8 cellular contexts compared by ENCODE assay signal in genomic region chr7:25124485-25125136, GRCh38. TPM values are rescaled to one million over a fixed set of nuclear protein-coding genes. Genes with fewer than 3 reads are reported as not detected.
DNase-seq lines count a peak whose midpoint lies in the region; ATAC-seq, FAIRE-seq and TF ChIP-seq lines count a peak whose summit lies in the region.

No MANE protein-coding gene starts in this region.

- H3K4me2 ChIP-seq in endothelial cell of umbilical vein (ENCODE audit: insufficient read depth, low read length), result peak overlapping the region; percentile 99

- no peak for TF ChIP-seq POLR2A in endothelial cell of umbilical vein (IDR thresholded peaks at IDR 0.05; ENCODE audit: low read depth, low read length)

- intact Hi-C loops in endothelial cell of umbilical vein (cut with micrococcal nuclease), result loop anchor here (1.0 kb wide), 2 partner anchors 36 to 56 kb away; a partner anchor contains a TSS

- peaks cover 5 to 12% of the 10 kb centered on the region in 2 experiments for H3K36me3 ChIP-seq in endothelial cell of umbilical vein (ENCODE audit: control insufficient read depth in 2 of 2, extremely low read depth in 1 of 2, insufficient read depth in 2 of 2, low read length in 2 of 2)

- H3K9me3 Mint-ChIP-seq in nephron progenitor cell, result no peaks in the 10 kb centered on the region

- peaks cover 0 to 3% of the 10 kb centered on the region in 2 experiments for H3K27me3 ChIP-seq in endothelial cell of umbilical vein (ENCODE audit: control insufficient read depth in 2 of 2, insufficient read depth in 2 of 2, low read length in 2 of 2)

- CTCF ChIA-PET in endothelial cell of umbilical vein (lab: Charles Lee), result interaction anchor here (1.2 to 3.3 kb wide), 5 partner anchors 26 to 312 kb away, joined by 4 to 17 read pairs (median 5); a partner anchor contains a TSS

- DNase-seq in DMS53 treated with DMSO at 0.1 percent for 48 hours (lab: John Stamatoyannopoulos, UW; ENCODE audit: unreplicated experiment), result peak; percentile 47
- DNase-seq in activated CD4-positive, alpha-beta T cell treated with anti-CD3 and anti-CD28 coated beads for 4 hours, result peak; percentile 17 to 19
- DNase-seq in endothelial cell of umbilical vein (ENCODE audit: low read depth, low spot score), result no peak
- peak; percentile 22 for DNase-seq in nephron progenitor cell
- no peak for DNase-seq in epidermal melanocyte (ENCODE audit: insufficient read length, low spot score)

- H4K20me1 ChIP-seq in endothelial cell of umbilical vein (replicated peaks; ENCODE audit: control insufficient read depth, extremely low read depth, insufficient read depth, low read length), result no peaks in the 10 kb centered on the region

- ATAC-seq in HG03066 (IDR thresholded peaks at IDR 0.05; ENCODE audit: low read depth, unreplicated experiment) (peak; percentile 6), GM18873 (IDR thresholded peaks at IDR 0.05; ENCODE audit: low FRiP score, unreplicated experiment) (no peak), GM21423 (IDR thresholded peaks at IDR 0.05; ENCODE audit: unreplicated experiment) (no peak)

- H3K9me1 ChIP-seq in endothelial cell of umbilical vein (replicated peaks; ENCODE audit: control insufficient read depth, extremely low read depth, insufficient read depth, low read length), result no peaks in the 10 kb centered on the region

- H2AFZ ChIP-seq in endothelial cell of umbilical vein (ENCODE audit: low read depth, low read length), result peak overlapping the region; percentile 45

- H3K79me2 ChIP-seq in endothelial cell of umbilical vein (ENCODE audit: control insufficient read depth, insufficient read depth, low read length), result peaks cover 25% of the 10 kb centered on the region

- peak overlapping the region; percentile 99 for H3K4me3 Mint-ChIP-seq in nephron progenitor cell

- peaks cover 9% of the 10 kb centered on the region for H3K4me1 ChIP-seq in endothelial cell of umbilical vein (ENCODE audit: control insufficient read depth, extremely low read depth, insufficient read depth, low read length)

- TF ChIP-seq CTCF in endothelial cell of umbilical vein (IDR thresholded peaks at IDR 0.05; ENCODE audit: extremely low read depth in 1 of 2, insufficient read depth in 1 of 2, low read depth in 1 of 2, low read length in 2 of 2), result no peak
- no peak for TF ChIP-seq CTCF in nephron progenitor cell (IDR thresholded peaks at IDR 0.05)

- peak overlapping the region; percentile 67 for H3K27ac ChIP-seq in endothelial cell of umbilical vein (ENCODE audit: insufficient read depth, low read depth, low read length)

- H3K36me3 Mint-ChIP-seq in nephron progenitor cell (ENCODE audit: low read depth), result peaks cover 42% of the 10 kb centered on the region

- H3K9me3 ChIP-seq in endothelial cell of umbilical vein (replicated peaks; ENCODE audit: control insufficient read depth, insufficient read depth, low read length), result no peaks in the 10 kb centered on the region

- no peak for FAIRE-seq in endothelial cell of umbilical vein (lab: Jason Lieb, UNC)

- BruUV-seq in endothelial cell of umbilical vein (replicated peaks; lab: Mats Ljungman, UMichigan), result no TSS peak

- POLR2A ChIA-PET in endothelial cell of umbilical vein (lab: Charles Lee), result interaction anchor here (0.7 to 1.8 kb wide), 12 partner anchors 8 to 1585 kb away, joined by 3 to 13 read pairs (median 4); no protein-coding TSS in a partner anchor

- dilution Hi-C loops in endothelial cell of umbilical vein (cut with MboI; ENCODE audit: extremely low pct_ligation_motif_present, low sequenced_read_pairs), result no loop called here

- H3K27me3 Mint-ChIP-seq in nephron progenitor cell (ENCODE audit: low read depth, poor library complexity), result no peaks in the 10 kb centered on the region

- peak overlapping the region; percentile 89 for H3K9ac ChIP-seq in endothelial cell of umbilical vein (replicated peaks; ENCODE audit: extremely low read depth, insufficient read depth, low read length)

- peaks cover 25% of the 10 kb centered on the region for H3K4me1 Mint-ChIP-seq in nephron progenitor cell

- peak overlapping the region; percentile 99 for H3K27ac Mint-ChIP-seq in nephron progenitor cell

- peak overlapping the region; percentile 82 to 98 (median 91) for H3K4me3 ChIP-seq in endothelial cell of umbilical vein (replicated peaks in 1 of 3; ENCODE audit: insufficient read depth in 1 of 3, low read depth in 1 of 3, low read length in 3 of 3)

TF ChIP-seq in endothelial cell of umbilical vein, 7 proteins besides CTCF, POLR2A, EP300 and RAD21:
- TF ChIP-seq EZH2 (IDR thresholded peaks at IDR 0.05; ENCODE audit: borderline replicate concordance, low read depth, low read length, severe bottlenecking) (no peak), FOS (IDR thresholded peaks at IDR 0.05; ENCODE audit: borderline replicate concordance, insufficient read depth, low read length) (no peak), MYC (IDR thresholded peaks at IDR 0.05; ENCODE audit: low read depth, low read length) (no peak), POLR2AphosphoS5 (IDR thresholded peaks at IDR 0.05; ENCODE audit: insufficient read depth, low read depth, low read length) (no peak), GATA2 (IDR thresholded peaks at IDR 0.05; ENCODE audit: insufficient read depth, insufficient read length, low read depth, low read length) (no peak), MAX (IDR thresholded peaks at IDR 0.05; ENCODE audit: insufficient read depth, insufficient read length) (no peak), JUN (IDR thresholded peaks at IDR 0.05; ENCODE audit: borderline replicate concordance, insufficient read depth, insufficient read length, low read depth) (no peak)

RNA-seq across cellular contexts. Expression of gene CYCS, which starts 0.4 kb away (rescaled TPM):
- 134 and 143 TPM in 2 replicates for total RNA-seq in endothelial cell of umbilical vein
- 12.3 and 21.4 TPM in 2 replicates for polyA plus RNA-seq in endothelial cell of umbilical vein
- polyA plus RNA-seq in endothelial cell of umbilical vein (2011; cell fraction: cytosol; rRNA removed), result 39.3 and 43.4 TPM in 2 replicates
- 15.7 and 20.1 TPM in 2 replicates for polyA plus RNA-seq in endothelial cell of umbilical vein (2011; cell fraction: nucleus; rRNA removed)
- 87.5 and 158 TPM in 2 replicates for polyA plus RNA-seq in endothelial cell of umbilical vein (2012)
- 9.5 and 11.0 TPM in 2 replicates for polyA minus RNA-seq in endothelial cell of umbilical vein
- 31.6 TPM for polyA minus RNA-seq in endothelial cell of umbilical vein (2011; cell fraction: cytosol; rRNA and poly(A)+ RNA removed)
- polyA minus RNA-seq in endothelial cell of umbilical vein (2011; cell fraction: nucleus; rRNA and poly(A)+ RNA removed), result 10.5 and 17.1 TPM in 2 replicates

Comparison
In these comparisons a context has a peak if more than half of its experiments do, and no peak if none do; other contexts are left out.
1. DNase-seq: peak in DMS53 treated with DMSO at 0.1 percent for 48 hours (single experiment), activated CD4-positive, alpha-beta T cell treated with anti-CD3 and anti-CD28 coated beads for 4 hours (2 of 2) and nephron progenitor cell (single experiment); none in endothelial cell of umbilical vein (single experiment) and epidermal melanocyte (single experiment).